In genomic region chr15:77126516-77126915, GRCh38 we compare ENCODE assay signal across 30 cellular contexts.
"Had no signal": no experiment of that assay in that cellular context is flagged by ENCODE, and none has a peak within 500 bp of the region (broad histone marks: within the 10 kb centered on the region; RNA-seq: fewer than 3 reads in every experiment).

No MANE protein-coding gene starts in this region.

- H3K4me3 Mint-ChIP-seq: activated CD4-positive, alpha-beta memory T cell treated with anti-CD3 and anti-CD28 coated beads for 36 hours; activated CD4-positive, alpha-beta T cell treated with anti-CD3 and anti-CD28 coated beads, Interleukin-2, amount 10 ng/mL, durations not matched to agents 7 days and 5 days; activated naive CD8-positive, alpha-beta T cell treated with anti-CD3 and anti-CD28 coated beads, Interleukin-2, amount 50 U/mL, for 24 hours; activated T-cell treated with anti-CD3 and anti-CD28 coated beads, Interleukin-2, amount 50 U/mL, for 4 hours; T-cell had no signal

- ATAC-seq: activated naive CD4-positive, alpha-beta T cell treated with anti-CD3 and anti-CD28 coated beads, Interleukin-2, amount 50 U/mL, for 72 hours; activated naive CD8-positive, alpha-beta T cell treated with anti-CD3 and anti-CD28 coated beads, Interleukin-2, amount 50 U/mL, for 24 hours; activated T-cell treated with anti-CD3 and anti-CD28 coated beads, Interleukin-2, amount 50 U/mL, for 4 hours; PC-3; T-cell had no signal

- H3K27me3 ChIP-seq: brain microvascular endothelial cell, cardiac muscle cell, MG63 had no signal

- H3K9me3 Mint-ChIP-seq: activated CD4-positive, alpha-beta memory T cell treated with anti-CD3 and anti-CD28 coated beads for 36 hours; activated CD4-positive, alpha-beta T cell treated with anti-CD3 and anti-CD28 coated beads, Interleukin-2, amount 10 ng/mL, durations not matched to agents 7 days and 5 days; activated naive CD4-positive, alpha-beta T cell treated with anti-CD3 and anti-CD28 coated beads, Interleukin-2, amount 50 U/mL, for 72 hours; activated naive CD8-positive, alpha-beta T cell treated with anti-CD3 and anti-CD28 coated beads, Interleukin-2, amount 50 U/mL, for 24 hours; activated T-cell treated with anti-CD3 and anti-CD28 coated beads, Interleukin-2, amount 50 U/mL, for 4 hours; T-cell had no signal

- H3K27me3 Mint-ChIP-seq: activated CD4-positive, alpha-beta memory T cell treated with anti-CD3 and anti-CD28 coated beads for 36 hours; activated CD4-positive, alpha-beta T cell treated with anti-CD3 and anti-CD28 coated beads, Interleukin-2, amount 10 ng/mL, durations not matched to agents 7 days and 5 days; activated naive CD8-positive, alpha-beta T cell treated with anti-CD3 and anti-CD28 coated beads, Interleukin-2, amount 50 U/mL, for 24 hours; T-cell had no signal

- H3K4me3 ChIP-seq: cardiac muscle cell, MG63, SK-N-MC had no signal

- H3K27ac ChIP-seq: brain microvascular endothelial cell, cardiac muscle cell, SK-N-MC had no signal

- DNase-seq: activated CD4-positive, alpha-beta memory T cell treated with anti-CD3 and anti-CD28 coated beads for 36 hours; activated CD4-positive, alpha-beta T cell treated with anti-CD3 and anti-CD28 coated beads, Interleukin-2, amount 10 ng/mL, durations not matched to agents 7 days and 5 days; activated CD4-positive, CD25-positive, alpha-beta regulatory T cell; activated CD8-positive, alpha-beta memory T cell treated with anti-CD3 and anti-CD28 coated beads for 24 hours; activated effector memory CD4-positive, alpha-beta T cell treated with anti-CD3 and anti-CD28 coated beads, Interleukin-2, amount 50 U/mL, for 16 hours; activated naive CD4-positive, alpha-beta T cell treated with Interleukin-2 at 50 U/mL for 16 hours; activated naive CD8-positive, alpha-beta T cell treated with anti-CD3 and anti-CD28 coated beads, Interleukin-2, amount 50 U/mL, for 24 hours; activated T-cell treated with anti-CD3 and anti-CD28 coated beads, Interleukin-2, amount 50 U/mL, for 4 hours; amniotic stem cell; brain microvascular endothelial cell; MG63; MV-4-11; NCI-H1105; NCI-H1436; NCI-H1694 treated with DMSO at 0.1 percent for 48 hours; NCI-H2029 treated with DMSO at 0.1 percent for 48 hours; NCI-H510A treated with DMSO at 0.1 percent for 48 hours; NCI-H69; NK-92 treated with Interleukin-12 subunit alpha and Interleukin-12 subunit beta, amount 100 ng/mL, for 24 hours; PC-3; SIG-M5; T-cell; T-helper 2 cell; T1000 had no signal

- FAIRE-seq: astrocyte, RCC 7860, TTC549 had no signal

- H3K36me3 ChIP-seq: brain microvascular endothelial cell, cardiac muscle cell had no signal

- H3K9me3 ChIP-seq: MG63 had no signal

- H3K27ac Mint-ChIP-seq: activated CD4-positive, alpha-beta memory T cell treated with anti-CD3 and anti-CD28 coated beads for 36 hours; activated CD4-positive, alpha-beta T cell treated with anti-CD3 and anti-CD28 coated beads, Interleukin-2, amount 10 ng/mL, durations not matched to agents 7 days and 5 days; activated naive CD4-positive, alpha-beta T cell treated with anti-CD3 and anti-CD28 coated beads, Interleukin-2, amount 50 U/mL, for 72 hours; activated naive CD8-positive, alpha-beta T cell treated with anti-CD3 and anti-CD28 coated beads, Interleukin-2, amount 50 U/mL, for 24 hours; T-cell had no signal

- H3K36me3 Mint-ChIP-seq: activated CD4-positive, alpha-beta memory T cell treated with anti-CD3 and anti-CD28 coated beads for 36 hours; activated naive CD4-positive, alpha-beta T cell treated with anti-CD3 and anti-CD28 coated beads, Interleukin-2, amount 50 U/mL, for 72 hours had no signal
